Comparison of ENCODE assay signal across 17 cellular contexts in genomic region chr20:10634190-10634589, GRCh38. TPM values are rescaled to one million over a fixed set of nuclear protein-coding genes. Genes with fewer than 3 reads are reported as not detected.
DNase-seq lines count a peak whose midpoint lies in the region; ATAC-seq, FAIRE-seq and TF ChIP-seq lines count a peak whose summit lies in the region.
"Had no signal": no experiment of that assay in that cellular context is flagged by ENCODE, and none has a peak within 500 bp of the region (broad histone marks: within the 10 kb centered on the region; RNA-seq: fewer than 3 reads in every experiment).

No MANE protein-coding gene starts in this region.

- no peak for TF ChIP-seq CTCF in RWPE1 (conservative IDR thresholded peaks at IDR 0.05; ENCODE audit: low read depth)
- no peak for TF ChIP-seq CTCF in keratinocyte (optimal IDR thresholded peaks at IDR 0.05 in 1 of 3, IDR thresholded peaks at IDR 0.05 in 1 of 3, conservative IDR thresholded peaks at IDR 0.05 in 1 of 3; ENCODE audit: extremely low read depth in 1 of 3, insufficient read depth in 2 of 3, low read length in 3 of 3)
- TF ChIP-seq CTCF in omental fat pad (IDR thresholded peaks at IDR 0.05) = no peak

- peak overlapping the region; percentile 61 for H3K4me2 ChIP-seq in keratinocyte (ENCODE audit: control insufficient read depth, extremely low read depth, insufficient read depth, low read depth, low read length)
- H3K4me2 ChIP-seq in neuronal stem cell (ENCODE audit: insufficient read depth, low read length, poor library complexity, severe bottlenecking) = no peak overlapping the region

- peaks cover 2% of the 10 kb centered on the region for H3K79me2 ChIP-seq in keratinocyte (ENCODE audit: control insufficient read depth, insufficient read depth, low read length)

- no peaks in the 10 kb centered on the region for H3K9me3 Mint-ChIP-seq in stimulated activated naive B cell treated with anti-CD40 and anti-IgM and Interleukin-4, amounts not matched to agents 10 μg/mL and 1 μg/mL and 100 μg/mL, for 72 hours
- H3K9me3 Mint-ChIP-seq: natural killer cell had no signal

- H3K27ac Mint-ChIP-seq in stimulated activated naive B cell treated with anti-CD40 and anti-IgM and Interleukin-4, amounts not matched to agents 10 μg/mL and 1 μg/mL and 100 μg/mL, for 72 hours = no peak overlapping the region
- H3K27ac Mint-ChIP-seq: activated CD4-positive, alpha-beta T cell treated with anti-CD3 and anti-CD28 coated beads for 36 hours; natural killer cell had no signal

- CTCF ChIA-PET in RWPE1 (lab: Yijun Ruan, JAX) = interaction anchor here (0.5 kb wide), 1 partner anchor 642 kb away, joined by 3 read pairs; no protein-coding TSS in a partner anchor

- DNase-seq in HK-2 (ENCODE audit: unreplicated experiment) (peak; percentile 10), RWPE1 (ENCODE audit: low spot score) (no peak), keratinocyte (ENCODE audit: low read depth, low spot score) (no peak), NCI-H1930 (lab: John Stamatoyannopoulos, UW) (no peak), neuronal stem cell (ENCODE audit: low spot score) (no peak), omental fat pad (ENCODE audit: low spot score) (no peak)
- no peak for DNase-seq in stimulated activated naive B cell treated with anti-CD40 and anti-IgM and Interleukin-4, amounts not matched to agents 10 μg/mL and 1 μg/mL and 100 μg/mL, for 72 hours
- DNase-seq in effector CD4-positive, alpha-beta T cell = no peak
- DNase-seq: activated CD4-positive, alpha-beta T cell treated with anti-CD3 and anti-CD28 coated beads for 36 hours; activated gamma-delta T cell treated with Interleukin-2 at 50 U/mL for 16 hours; anterior cingulate cortex; lower lobe of right lung; natural killer cell; NCI-H146; NCI-H446; retina had no signal

- no peak overlapping the region for H2BK120ac ChIP-seq in neuronal stem cell (ENCODE audit: low read depth, low read length)

- H2BK15ac ChIP-seq in neuronal stem cell (ENCODE audit: low read length) = no peak overlapping the region

- no peak overlapping the region for H2BK5ac ChIP-seq in neuronal stem cell (ENCODE audit: low read length)

- H3K36me3 ChIP-seq in keratinocyte (ENCODE audit: control insufficient read depth in 2 of 2, extremely low read depth in 1 of 2, insufficient read depth in 2 of 2, low read length in 2 of 2) (peaks cover 2 to 16% of the 10 kb centered on the region in 2 experiments), neuronal stem cell (replicated peaks in 1 of 2; ENCODE audit: control insufficient read depth in 2 of 2, insufficient read depth in 2 of 2, low read length in 2 of 2) (peaks cover 5 to 28% of the 10 kb centered on the region in 2 donors)

- H3K36me3 Mint-ChIP-seq in stimulated activated naive B cell treated with anti-CD40 and anti-IgM and Interleukin-4, amounts not matched to agents 10 μg/mL and 1 μg/mL and 100 μg/mL, for 72 hours = peaks cover 5 to 14% of the 10 kb centered on the region in 2 donors
- H3K36me3 Mint-ChIP-seq: natural killer cell had no signal

- H4K91ac ChIP-seq in neuronal stem cell (ENCODE audit: low read depth, low read length, poor library complexity) = no peak overlapping the region

- H3K18ac ChIP-seq in neuronal stem cell (ENCODE audit: low read length) = no peak overlapping the region

- H3K4me1 Mint-ChIP-seq in stimulated activated naive B cell treated with anti-CD40 and anti-IgM and Interleukin-4, amounts not matched to agents 10 μg/mL and 1 μg/mL and 100 μg/mL, for 72 hours = peaks cover 11 to 27% of the 10 kb centered on the region in 2 donors
- H3K4me1 Mint-ChIP-seq: natural killer cell had no signal

- no peak overlapping the region for H3K14ac ChIP-seq in neuronal stem cell (ENCODE audit: low read length)

- H3K4me3 Mint-ChIP-seq in stimulated activated naive B cell treated with anti-CD40 and anti-IgM and Interleukin-4, amounts not matched to agents 10 μg/mL and 1 μg/mL and 100 μg/mL, for 72 hours = no peak overlapping the region
- H3K4me3 Mint-ChIP-seq: activated CD4-positive, alpha-beta T cell treated with anti-CD3 and anti-CD28 coated beads for 36 hours; natural killer cell had no signal

- H4K8ac ChIP-seq in neuronal stem cell (ENCODE audit: low read depth, low read length) = no peak overlapping the region

- H4K20me1 ChIP-seq in keratinocyte (ENCODE audit: control insufficient read depth, extremely low read depth, insufficient read depth, low read length) = peaks cover 5% of the 10 kb centered on the region

- H3K4me1 ChIP-seq in keratinocyte (ENCODE audit: control insufficient read depth, extremely low read depth, insufficient read depth, low read length) (peaks cover 69% of the 10 kb centered on the region), neuronal stem cell (ENCODE audit: control insufficient read depth in 2 of 2, insufficient read depth in 1 of 2, low read depth in 1 of 2, low read length in 2 of 2) (peaks cover 49 to 50% of the 10 kb centered on the region in 2 donors)

- no peak overlapping the region for H3K23ac ChIP-seq in neuronal stem cell (ENCODE audit: low read depth, low read length, poor library complexity)

- peak overlapping the region; percentile 55 for H3K9ac ChIP-seq in keratinocyte (ENCODE audit: control insufficient read depth, extremely low read depth, insufficient read depth, low read length)
- H3K9ac ChIP-seq in neuronal stem cell (ENCODE audit: low read depth, low read length, poor library complexity) = no peak overlapping the region

- no peak overlapping the region for H3K4me3 ChIP-seq in keratinocyte (ENCODE audit: control insufficient read depth in 2 of 3, extremely low read depth in 1 of 3, insufficient read depth in 2 of 3, low read depth in 1 of 3, low read length in 3 of 3)
- H3K4me3 ChIP-seq in neuronal stem cell (ENCODE audit: low read length in 2 of 2) = no peak overlapping the region
- H3K4me3 ChIP-seq: lower lobe of right lung had no signal

- H2AFZ ChIP-seq in keratinocyte (ENCODE audit: control insufficient read depth, low read length) = no peak overlapping the region
- no peak overlapping the region for H2AFZ ChIP-seq in neuronal stem cell (ENCODE audit: low read length)

- ATAC-seq in stimulated activated naive B cell treated with anti-CD40 and anti-IgM and Interleukin-4, amounts not matched to agents 10 μg/mL and 1 μg/mL and 100 μg/mL, for 72 hours (replicated peaks) = peak; percentile 71 to 82
- no peak for ATAC-seq in omental fat pad (ENCODE audit: low FRiP score)
- ATAC-seq: activated CD4-positive, alpha-beta T cell treated with anti-CD3 and anti-CD28 coated beads for 36 hours; lower lobe of right lung; natural killer cell had no signal

- H2AK5ac ChIP-seq in neuronal stem cell (ENCODE audit: low read depth, low read length) = no peak overlapping the region

- dilution Hi-C loops in keratinocyte (cut with MboI; ENCODE audit: extremely low pct_ligation_motif_present, low sequenced_read_pairs) = no loop called here

- no peak for FAIRE-seq in keratinocyte (lab: Jason Lieb, UNC)
- FAIRE-seq: frontal cortex had no signal

- H3K4ac ChIP-seq in neuronal stem cell (ENCODE audit: low read length) = no peak overlapping the region

- WGBS in neuronal stem cell (ENCODE audit: extremely low coverage in 2 of 2, insufficient read length in 2 of 2, insufficient replicate concordance in 1 of 2), 2 donors = no CpG with 5 or more reads among the region's 5 CpGs

- H3K79me1 ChIP-seq in neuronal stem cell (ENCODE audit: low read depth, low read length) = no peaks in the 10 kb centered on the region

- no peak overlapping the region for H2BK12ac ChIP-seq in neuronal stem cell (ENCODE audit: low read length)

- H3K27me3 Mint-ChIP-seq in stimulated activated naive B cell treated with anti-CD40 and anti-IgM and Interleukin-4, amounts not matched to agents 10 μg/mL and 1 μg/mL and 100 μg/mL, for 72 hours = no peaks in the 10 kb centered on the region
- H3K27me3 Mint-ChIP-seq: activated CD4-positive, alpha-beta T cell treated with anti-CD3 and anti-CD28 coated beads for 36 hours had no signal

- H3K27ac ChIP-seq in RWPE1 = peak overlapping the region; percentile 84
- H3K27ac ChIP-seq in keratinocyte (ENCODE audit: control insufficient read depth, insufficient read depth, low read length) = peak overlapping the region; percentile 83
- H3K27ac ChIP-seq in neuronal stem cell (replicated peaks; ENCODE audit: low read length) = no peak overlapping the region
- H3K27ac ChIP-seq: lower lobe of right lung had no signal

- POLR2A ChIA-PET in RWPE1 (lab: Yijun Ruan, JAX; ENCODE audit: low non-redundant PET) = no interaction called here

- H3K9me3 ChIP-seq in keratinocyte (ENCODE audit: control insufficient read depth, low read depth, low read length) (no peaks in the 10 kb centered on the region), neuronal stem cell (replicated peaks in 1 of 2; ENCODE audit: control insufficient read depth in 2 of 2, insufficient read depth in 1 of 2, low read depth in 1 of 2, low read length in 2 of 2) (no peaks in the 10 kb centered on the region)
- H3K9me3 ChIP-seq: lower lobe of right lung had no signal

- H3K27me3 ChIP-seq in keratinocyte (ENCODE audit: control insufficient read depth, extremely low read depth, insufficient read depth, low read length) (no peaks in the 10 kb centered on the region), neuronal stem cell (ENCODE audit: control insufficient read depth in 3 of 3, insufficient read depth in 3 of 3, low read depth in 1 of 3, low read length in 3 of 3) (no peaks in the 10 kb centered on the region)

- peaks cover 7% of the 10 kb centered on the region for H3K9me1 ChIP-seq in keratinocyte (ENCODE audit: control insufficient read depth, extremely low read depth, insufficient read depth, low read length)

RNA-seq across cellular contexts. Expression of gene JAG1, which starts 39.6 kb away (rescaled TPM):
- 82.1 to 117 TPM (median 84.2 TPM) in 3 replicates for polyA plus RNA-seq in keratinocyte
- polyA plus RNA-seq in keratinocyte (2011; ENCODE audit: low read depth) = 69.6 TPM
- 27.6 and 29.1 TPM in 2 replicates for polyA plus RNA-seq in keratinocyte (2011; cell fraction: cytosol; rRNA removed)
- 356 and 357 TPM in 2 replicates for polyA plus RNA-seq in keratinocyte (2011; cell fraction: nucleus; rRNA removed)
- polyA plus RNA-seq in keratinocyte (2012; ENCODE audit: low replicate concordance) = 37.1 and 115 TPM in 2 replicates
- 306 to 390 TPM (median 389 TPM) in 3 replicates for polyA minus RNA-seq in keratinocyte
- 89.8 TPM for polyA minus RNA-seq in keratinocyte (2011; cell fraction: cytosol; rRNA and poly(A)+ RNA removed)
- 497 and 766 TPM in 2 replicates for polyA minus RNA-seq in keratinocyte (2011; cell fraction: nucleus; rRNA and poly(A)+ RNA removed)
- 64.8 TPM for polyA plus RNA-seq in neuronal stem cell (2013, experiment 1 of 2)
- polyA plus RNA-seq in neuronal stem cell (2013, experiment 2 of 2) = 65.6 TPM
- total RNA-seq in omental fat pad = 100 to 1,000 TPM in 1 of 4 donors, 10 to 100 TPM in 3; 64.2 to 153 (median 85.7) TPM
